In the genomic region with DNA sequence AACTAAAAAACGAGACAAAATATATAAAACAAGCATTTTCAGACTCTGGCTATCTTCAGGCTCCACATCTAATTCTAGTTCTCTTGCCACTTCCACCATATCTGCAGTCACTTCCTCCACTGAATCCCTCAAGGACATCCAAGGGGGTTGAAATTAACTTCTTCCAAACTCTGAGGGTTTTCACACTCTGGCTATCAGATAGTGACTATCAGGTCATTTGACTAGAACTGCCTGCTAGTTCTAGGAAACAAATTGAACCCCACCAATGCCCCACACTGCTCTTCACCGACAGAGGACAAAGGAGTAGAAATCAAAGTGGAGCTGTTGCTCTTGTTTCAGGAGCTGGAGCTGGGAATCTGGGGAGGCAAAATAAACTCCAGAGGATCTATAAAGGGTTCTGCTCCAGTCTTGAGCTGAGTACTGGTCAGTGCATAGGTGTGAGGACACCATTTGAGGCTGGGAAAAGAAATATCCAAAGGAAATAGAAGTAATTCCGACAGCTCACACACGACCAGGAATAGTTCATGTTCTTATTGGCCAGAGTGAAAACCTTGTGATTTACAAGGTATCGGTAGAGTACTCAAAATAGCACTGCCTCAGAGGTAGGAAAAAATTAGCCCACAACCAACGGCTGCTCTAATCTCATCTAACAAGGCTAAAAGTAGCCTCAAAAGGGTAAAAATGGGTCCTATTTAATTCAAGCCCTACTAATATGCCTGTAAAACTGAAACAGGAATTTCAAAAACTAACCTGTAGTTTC, we compare ENCODE assay signal across 28 cellular contexts.
"Had no signal": no experiment of that assay in that cellular context is flagged by ENCODE, and none has a peak within 500 bp of the region (broad histone marks: within the 10 kb centered on the region; RNA-seq: fewer than 3 reads in every experiment).

No MANE protein-coding gene starts in this region.

- H3K27me3 Mint-ChIP-seq: activated naive CD8-positive, alpha-beta T cell treated with anti-CD3 and anti-CD28 coated beads, Interleukin-2, amount 10 ng/mL, durations not matched to agents 7 days and 5 days; IgD-negative memory B cell; T-cell had no signal

- H3K27me3 ChIP-seq: adrenal gland, MG63 had no signal

- H3K4me1 ChIP-seq: adrenal gland had no signal

- H3K27ac ChIP-seq: adrenal gland, KMS-11 had no signal

- H3K4me1 Mint-ChIP-seq: activated naive CD8-positive, alpha-beta T cell treated with anti-CD3 and anti-CD28 coated beads, Interleukin-2, amount 10 ng/mL, durations not matched to agents 7 days and 5 days; T-cell; WTC11 had no signal

- H3K4me3 Mint-ChIP-seq: activated CD8-positive, alpha-beta T cell treated with anti-CD3 and anti-CD28 coated beads, Interleukin-2, amount 10 ng/mL, durations not matched to agents 7 days and 5 days; activated naive CD8-positive, alpha-beta T cell treated with anti-CD3 and anti-CD28 coated beads, Interleukin-2, amount 10 ng/mL, durations not matched to agents 7 days and 5 days; IgD-negative memory B cell; T-cell; WTC11 had no signal

- H3K9me3 Mint-ChIP-seq: activated naive CD8-positive, alpha-beta T cell treated with anti-CD3 and anti-CD28 coated beads, Interleukin-2, amount 10 ng/mL, durations not matched to agents 7 days and 5 days; IgD-negative memory B cell; T-cell; WTC11 had no signal

- ATAC-seq: activated CD8-positive, alpha-beta T cell treated with anti-CD3 and anti-CD28 coated beads, Interleukin-2, amount 10 ng/mL, durations not matched to agents 7 days and 5 days; PC-3; T-cell; WTC11 had no signal

- H3K27ac Mint-ChIP-seq: activated CD8-positive, alpha-beta T cell treated with anti-CD3 and anti-CD28 coated beads, Interleukin-2, amount 10 ng/mL, durations not matched to agents 7 days and 5 days; activated naive CD8-positive, alpha-beta T cell treated with anti-CD3 and anti-CD28 coated beads, Interleukin-2, amount 10 ng/mL, durations not matched to agents 7 days and 5 days; IgD-negative memory B cell; T-cell; WTC11 had no signal

- FAIRE-seq: RCC 7860, TTC549 had no signal

- H3K9me3 ChIP-seq: adrenal gland, MG63 had no signal

- H3K4me3 ChIP-seq: adrenal gland, MG63 had no signal

- DNase-seq: activated CD4-positive, alpha-beta T cell treated with anti-CD3 and anti-CD28 coated beads for 48 hours; activated CD4-positive, alpha-beta T cell treated with anti-CD3 and anti-CD28 coated beads, Interleukin-2, amount 50 U/mL, for 4 hours; activated CD4-positive, CD25-positive, alpha-beta regulatory T cell treated with anti-CD3 and anti-CD28 coated beads, Interleukin-2, amount 50 U/mL, for 72 hours; activated CD8-positive, alpha-beta memory T cell treated with anti-CD3 and anti-CD28 coated beads, Interleukin-2, amount 50 U/mL, for 48 hours; activated CD8-positive, alpha-beta T cell treated with anti-CD3 and anti-CD28 coated beads, Interleukin-2, amount 10 ng/mL, durations not matched to agents 7 days and 5 days; activated naive CD4-positive, alpha-beta T cell treated with anti-CD3 and anti-CD28 coated beads, Interleukin-2, amount 50 U/mL, for 16 hours; activated naive CD8-positive, alpha-beta T cell treated with anti-CD3 and anti-CD28 coated beads, Interleukin-2, amount 10 ng/mL, durations not matched to agents 7 days and 5 days; activated T-cell treated with anti-CD3 and anti-CD28 coated beads, Interleukin-2, amount 50 U/mL, for 1 hour; adrenal gland; anterior cingulate cortex; central memory CD4-positive, alpha-beta T cell; MG63; NCI-H1105 treated with DMSO at 0.1 percent for 48 hours; NCI-H1436 treated with DMSO at 0.1 percent for 48 hours; NCI-H187; NCI-H2081; NCI-H510A treated with DMSO at 0.1 percent for 48 hours; NCI-H69; PC-3; SIG-M5; T-cell; T-helper 2 cell; T1000 had no signal
